Comparison of ENCODE assay signal across 11 cellular contexts in the genomic region with DNA sequence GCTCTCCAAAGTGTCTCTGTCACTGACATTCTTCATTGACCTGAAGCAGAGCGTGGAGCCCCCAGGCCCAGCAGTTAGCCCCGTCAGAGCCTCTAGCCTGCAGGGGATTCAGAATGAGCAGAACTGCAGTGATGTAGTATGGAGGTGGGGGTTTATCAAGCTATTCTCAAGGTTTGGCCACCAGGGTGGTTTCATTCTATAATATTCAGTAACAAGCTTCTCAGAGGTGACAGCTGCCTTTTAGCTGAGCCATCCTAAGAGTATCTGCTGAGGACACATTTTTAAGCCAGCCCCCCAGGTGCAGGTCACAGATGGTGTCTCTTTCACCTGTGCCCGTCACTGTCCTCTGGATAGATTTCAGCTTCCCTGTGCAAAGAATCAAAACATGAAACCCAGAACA. TPM values are rescaled to one million over a fixed set of nuclear protein-coding genes. Genes with fewer than 3 reads are reported as not detected.
DNase-seq lines count a peak whose midpoint lies in the region; ATAC-seq, FAIRE-seq and TF ChIP-seq lines count a peak whose summit lies in the region.
"Had no signal": no experiment of that assay in that cellular context is flagged by ENCODE, and none has a peak within 500 bp of the region (broad histone marks: within the 10 kb centered on the region; RNA-seq: fewer than 3 reads in every experiment).

No MANE protein-coding gene starts in this region.

- H3K27me3 Mint-ChIP-seq in Calu3 (ENCODE audit: unreplicated experiment), result no peaks in the 10 kb centered on the region
- H3K27me3 Mint-ChIP-seq in memory B cell, result no peaks in the 10 kb centered on the region

- POLR2A ChIA-PET in PC-3 (lab: Charles Lee; ENCODE audit: unreplicated experiment), result no interaction called here

- H3K9me2 ChIP-seq in PC-3 (replicated peaks; ENCODE audit: low read length) (no peaks in the 10 kb centered on the region), Karpas-422 (replicated peaks; ENCODE audit: insufficient read depth, low read length) (no peaks in the 10 kb centered on the region)

- no peak for FAIRE-seq in GM12891 (lab: Jason Lieb, UNC)

- peaks cover 28% of the 10 kb centered on the region for H3F3A ChIP-seq in PC-3 (ENCODE audit: low read length, unreplicated experiment)

- ATAC-seq in GM21515 (IDR thresholded peaks at IDR 0.05; ENCODE audit: unreplicated experiment), result peak; percentile 40
- ATAC-seq in PC-3, result no peak
- peak; percentile 44 for ATAC-seq in memory B cell (ENCODE audit: low read depth)

- H3K4me1 Mint-ChIP-seq in Calu3 (ENCODE audit: low read depth, unreplicated experiment) (peaks cover 72% of the 10 kb centered on the region), memory B cell (peaks cover 60% of the 10 kb centered on the region)

- H3K4me3 ChIP-seq in PC-3 (ENCODE audit: low read length) (no peak overlapping the region), Karpas-422 (ENCODE audit: low read length) (no peak overlapping the region)
- H3K4me3 ChIP-seq: tibial artery had no signal

- H3K27me3 ChIP-seq in PC-3 (ENCODE audit: low read length), result no peaks in the 10 kb centered on the region
- no peaks in the 10 kb centered on the region for H3K27me3 ChIP-seq in Karpas-422 (ENCODE audit: low read length)
- H3K27me3 ChIP-seq: tibial artery had no signal

- H3K27ac ChIP-seq in PC-3 (ENCODE audit: low read length) (peak overlapping the region; percentile 99; the same call in 1 of the 2 replicates), Karpas-422 (ENCODE audit: low read length) (no peak overlapping the region)
- H3K27ac ChIP-seq: tibial artery had no signal

- TF ChIP-seq CTCF in Calu3 (IDR thresholded peaks at IDR 0.05; ENCODE audit: unreplicated experiment), result no peak
- no peak for TF ChIP-seq CTCF in PC-3 (conservative IDR thresholded peaks at IDR 0.05; ENCODE audit: low read depth, low read length)

- H3K79me2 ChIP-seq in PC-3 (ENCODE audit: low read length), result peaks cover 91% of the 10 kb centered on the region
- no peaks in the 10 kb centered on the region for H3K79me2 ChIP-seq in Karpas-422 (ENCODE audit: low read length)

- H3K9ac ChIP-seq in PC-3 (ENCODE audit: low read length), result no peak overlapping the region
- no peak overlapping the region for H3K9ac ChIP-seq in Karpas-422 (ENCODE audit: low read length)

- H3K9me3 Mint-ChIP-seq in Calu3 (ENCODE audit: low read depth, unreplicated experiment) (no peaks in the 10 kb centered on the region), memory B cell (no peaks in the 10 kb centered on the region)

- CTCF ChIA-PET in Calu3 (lab: Charles Lee), result interaction anchor here (1.2 kb wide), 1 partner anchor 49 kb away, joined by 3 read pairs; no protein-coding TSS in a partner anchor
- CTCF ChIA-PET in PC-3 (lab: Charles Lee), result no interaction called here

- no peaks in the 10 kb centered on the region for H3K9me3 ChIP-seq in PC-3 (ENCODE audit: low read length)
- H3K9me3 ChIP-seq in Karpas-422 (ENCODE audit: low read length), result no peaks in the 10 kb centered on the region
- H3K9me3 ChIP-seq: tibial artery had no signal

- H3K36me3 Mint-ChIP-seq in Calu3 (ENCODE audit: insufficient read depth, unreplicated experiment) (peaks cover 43% of the 10 kb centered on the region), memory B cell (peaks cover 3% of the 10 kb centered on the region)

- no TSS peak for BruUV-seq in Calu3 (replicated peaks; lab: Mats Ljungman, UMichigan)
- no TSS peak for BruUV-seq in PC-3 (replicated peaks; lab: Mats Ljungman, UMichigan)

- H3K4me2 ChIP-seq in PC-3 (ENCODE audit: low read length), result no peak overlapping the region
- no peak overlapping the region for H3K4me2 ChIP-seq in Karpas-422 (ENCODE audit: low read depth, low read length, poor library complexity, severe bottlenecking)

- H3K27ac Mint-ChIP-seq in Calu3 (ENCODE audit: unreplicated experiment) (peak overlapping the region; percentile 98), memory B cell (peak overlapping the region; percentile 83)

- H3K4me1 ChIP-seq in PC-3 (ENCODE audit: insufficient read depth, low read length), result peaks cover 55% of the 10 kb centered on the region
- H3K4me1 ChIP-seq in Karpas-422 (ENCODE audit: low read length), result peaks cover 7% of the 10 kb centered on the region

- intact Hi-C loops in Calu3 (cut with micrococcal nuclease; ENCODE audit: unreplicated experiment), result no loop called here
- intact Hi-C loops in PC-3 (cut with micrococcal nuclease), result no loop called here

- H4K20me1 ChIP-seq in PC-3 (ENCODE audit: low read length) (no peaks in the 10 kb centered on the region), Karpas-422 (ENCODE audit: insufficient read depth, low read depth, low read length) (no peaks in the 10 kb centered on the region)

- DNase-seq in Calu3 (no peak), PC-3 (no peak), memory B cell (ENCODE audit: low spot score in 2 of 2) (no peak), GM19240 (ENCODE audit: insufficient read length, low spot score) (no peak), Karpas-422 (no peak), GM12891 (ENCODE audit: insufficient read length, low spot score) (no peak)
- no peak for DNase-seq in activated CD4-positive, alpha-beta T cell treated with anti-CD3 and anti-CD28 coated beads, Interleukin-2, amount 50 U/mL, for 48 hours
- DNase-seq: DMS153, NCI-H446, tibial artery had no signal

- H3K36me3 ChIP-seq in PC-3 (ENCODE audit: low read depth, low read length) (peaks cover 1% of the 10 kb centered on the region; the same call in 1 of the 2 replicates), Karpas-422 (ENCODE audit: insufficient read depth, low read length) (no peaks in the 10 kb centered on the region)
- H3K36me3 ChIP-seq: tibial artery had no signal

- TF ChIP-seq POLR2A in GM12891 (IDR thresholded peaks at IDR 0.05; ENCODE audit: low read depth, low read length), result no peak

- H3K4me3 Mint-ChIP-seq in Calu3 (ENCODE audit: low read depth, unreplicated experiment), result no peak overlapping the region
- no peak overlapping the region for H3K4me3 Mint-ChIP-seq in memory B cell

- H2AFZ ChIP-seq in PC-3 (ENCODE audit: low read length) (no peak overlapping the region), Karpas-422 (ENCODE audit: low read length) (no peak overlapping the region)

TF ChIP-seq in GM12891, 5 proteins besides CTCF, POLR2A, EP300 and RAD21:
- TF ChIP-seq POU2F2 (IDR thresholded peaks at IDR 0.05; ENCODE audit: low read depth, low read length), result no peak
- TF ChIP-seq TAF1 (IDR thresholded peaks at IDR 0.05; ENCODE audit: low read depth, low read length), result no peak
- no peak for TF ChIP-seq SPI1 (IDR thresholded peaks at IDR 0.05; ENCODE audit: low read depth, low read length)
- no peak for TF ChIP-seq PAX5 (IDR thresholded peaks at IDR 0.05; ENCODE audit: insufficient read depth, low read length, severe bottlenecking)
- no peak for TF ChIP-seq POLR2AphosphoS5 (IDR thresholded peaks at IDR 0.05; ENCODE audit: low read depth, low read length)

RNA-seq across cellular contexts. Expression of gene CMTM7, which starts 31.9 kb away (rescaled TPM):
- total RNA-seq in Calu3 (2022) (113 and 131 TPM in 2 replicates), PC-3 (2014; rRNA removed) (37.1 and 71.0 TPM in 2 replicates)
- 7.1 and 8.9 TPM in 2 replicates for total RNA-seq in Karpas-422 (2014; rRNA removed; shearing (Covaris generic); ENCODE audit: low replicate concordance)
- 8.0 TPM for polyA plus RNA-seq in GM12891 (2012; ENCODE audit: low read depth, missing spikeins)
